Comparison of ENCODE assay signal across 1 cellular context in genomic region chr14:35821546-35822411, GRCh38.
TF ChIP-seq lines count a peak whose summit lies in the region.

No MANE protein-coding gene starts in this region.

TF ChIP-seq in HepG2, 621 proteins besides CTCF, POLR2A, EP300 and RAD21 (continued from another document and continues in another):
- no peak for TF ChIP-seq ZNF142 (CRISPR knock-in tag; IDR thresholded peaks at IDR 0.05)
- peak; percentile 49 for TF ChIP-seq JARID2 (CRISPR knock-in tag; IDR thresholded peaks at IDR 0.05; ENCODE audit: insufficient replicate concordance)
- TF ChIP-seq PTBP1 (IDR thresholded peaks at IDR 0.05; ENCODE audit: low read depth, low read length, poor library complexity, severe bottlenecking): no peak
- no peak for TF ChIP-seq SPEN (CRISPR knock-in tag; IDR thresholded peaks at IDR 0.05; ENCODE audit: low read depth)
- TF ChIP-seq TBX3 (IDR thresholded peaks at IDR 0.05; ENCODE audit: borderline replicate concordance): no peak
- TF ChIP-seq ZNF652 (CRISPR knock-in tag; IDR thresholded peaks at IDR 0.05; ENCODE audit: borderline replicate concordance, low read depth): no peak
- peak; percentile 63 for TF ChIP-seq HDAC2 (CRISPR knock-in tag; IDR thresholded peaks at IDR 0.05)
- no peak for TF ChIP-seq KDM5B (CRISPR knock-in tag; IDR thresholded peaks at IDR 0.05; ENCODE audit: borderline replicate concordance)
- TF ChIP-seq CHCHD3 (CRISPR knock-in tag; IDR thresholded peaks at IDR 0.05): no peak
- TF ChIP-seq SP5 (CRISPR knock-in tag; IDR thresholded peaks at IDR 0.05; ENCODE audit: borderline replicate concordance, low read depth): peak; percentile 55; the same call in 1 of the 2 replicates
- TF ChIP-seq GATA4 (IDR thresholded peaks at IDR 0.05; ENCODE audit: borderline replicate concordance, low read depth): no peak
- TF ChIP-seq ZNF264 (CRISPR knock-in tag; IDR thresholded peaks at IDR 0.05): peak; percentile 64; the same call in 1 of the 2 replicates
- TF ChIP-seq MAFG (CRISPR knock-in tag; IDR thresholded peaks at IDR 0.05): no peak
- peak; percentile 79; the same call in 1 of the 2 replicates for TF ChIP-seq CHD4 (IDR thresholded peaks at IDR 0.05; ENCODE audit: borderline replicate concordance, low read length)
- no peak for TF ChIP-seq ZNF784 (CRISPR knock-in tag; IDR thresholded peaks at IDR 0.05; ENCODE audit: borderline replicate concordance)
- TF ChIP-seq RARA (CRISPR knock-in tag; IDR thresholded peaks at IDR 0.05): peak; percentile 44; the same call in 1 of the 2 replicates
- peak; percentile 59 for TF ChIP-seq FOXA3 (CRISPR knock-in tag; IDR thresholded peaks at IDR 0.05)
- TF ChIP-seq ZFP36L2 (CRISPR knock-in tag; IDR thresholded peaks at IDR 0.05): peak; percentile 88; the same call in 1 of the 2 replicates
- no peak for TF ChIP-seq TSC22D2 (CRISPR knock-in tag; IDR thresholded peaks at IDR 0.05; ENCODE audit: borderline replicate concordance)
- no peak for TF ChIP-seq E2F2 (CRISPR knock-in tag; IDR thresholded peaks at IDR 0.05; ENCODE audit: borderline replicate concordance)
- TF ChIP-seq MAFF (IDR thresholded peaks at IDR 0.05; ENCODE audit: low read depth, low read length): peak; percentile 51
- no peak for TF ChIP-seq ZNF737 (CRISPR knock-in tag; IDR thresholded peaks at IDR 0.05; ENCODE audit: borderline replicate concordance)
- TF ChIP-seq ZNF446 (CRISPR knock-in tag; IDR thresholded peaks at IDR 0.05): no peak
- TF ChIP-seq ZSCAN31 (CRISPR knock-in tag; IDR thresholded peaks at IDR 0.05; ENCODE audit: low read depth): no peak
- 0 out of 2 replicates have a peak, but pooled peaks have one; percentile 9 for TF ChIP-seq WIZ (CRISPR knock-in tag; IDR thresholded peaks at IDR 0.05)
- TF ChIP-seq ZC3H13 (CRISPR knock-in tag; IDR thresholded peaks at IDR 0.05): no peak
- TF ChIP-seq NR2F1 (CRISPR knock-in tag; IDR thresholded peaks at IDR 0.05): no peak
- no peak for TF ChIP-seq POLR2G (IDR thresholded peaks at IDR 0.05; ENCODE audit: low read depth, low read length)
- TF ChIP-seq TP53 (CRISPR knock-in tag; conservative IDR thresholded peaks at IDR 0.05): 0 out of 2 replicates have a peak, but pooled peaks have one; percentile 64
- 0 out of 2 replicates have a peak, but pooled peaks have one; percentile 18 for TF ChIP-seq TEF (CRISPR knock-in tag; IDR thresholded peaks at IDR 0.05)
- TF ChIP-seq, protein P1, sequence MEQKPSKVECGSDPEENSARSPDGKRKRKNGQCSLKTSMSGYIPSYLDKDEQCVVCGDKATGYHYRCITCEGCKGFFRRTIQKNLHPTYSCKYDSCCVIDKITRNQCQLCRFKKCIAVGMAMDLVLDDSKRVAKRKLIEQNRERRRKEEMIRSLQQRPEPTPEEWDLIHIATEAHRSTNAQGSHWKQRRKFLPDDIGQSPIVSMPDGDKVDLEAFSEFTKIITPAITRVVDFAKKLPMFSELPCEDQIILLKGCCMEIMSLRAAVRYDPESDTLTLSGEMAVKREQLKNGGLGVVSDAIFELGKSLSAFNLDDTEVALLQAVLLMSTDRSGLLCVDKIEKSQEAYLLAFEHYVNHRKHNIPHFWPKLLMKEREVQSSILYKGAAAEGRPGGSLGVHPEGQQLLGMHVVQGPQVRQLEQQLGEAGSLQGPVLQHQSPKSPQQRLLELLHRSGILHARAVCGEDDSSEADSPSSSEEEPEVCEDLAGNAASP (CRISPR knock-in tag; IDR thresholded peaks at IDR 0.05; ENCODE audit: borderline replicate concordance): peak; percentile 67; the same call in 1 of the 2 replicates
- TF ChIP-seq ZNF709 (CRISPR knock-in tag; IDR thresholded peaks at IDR 0.05): no peak
- TF ChIP-seq, protein P2, sequence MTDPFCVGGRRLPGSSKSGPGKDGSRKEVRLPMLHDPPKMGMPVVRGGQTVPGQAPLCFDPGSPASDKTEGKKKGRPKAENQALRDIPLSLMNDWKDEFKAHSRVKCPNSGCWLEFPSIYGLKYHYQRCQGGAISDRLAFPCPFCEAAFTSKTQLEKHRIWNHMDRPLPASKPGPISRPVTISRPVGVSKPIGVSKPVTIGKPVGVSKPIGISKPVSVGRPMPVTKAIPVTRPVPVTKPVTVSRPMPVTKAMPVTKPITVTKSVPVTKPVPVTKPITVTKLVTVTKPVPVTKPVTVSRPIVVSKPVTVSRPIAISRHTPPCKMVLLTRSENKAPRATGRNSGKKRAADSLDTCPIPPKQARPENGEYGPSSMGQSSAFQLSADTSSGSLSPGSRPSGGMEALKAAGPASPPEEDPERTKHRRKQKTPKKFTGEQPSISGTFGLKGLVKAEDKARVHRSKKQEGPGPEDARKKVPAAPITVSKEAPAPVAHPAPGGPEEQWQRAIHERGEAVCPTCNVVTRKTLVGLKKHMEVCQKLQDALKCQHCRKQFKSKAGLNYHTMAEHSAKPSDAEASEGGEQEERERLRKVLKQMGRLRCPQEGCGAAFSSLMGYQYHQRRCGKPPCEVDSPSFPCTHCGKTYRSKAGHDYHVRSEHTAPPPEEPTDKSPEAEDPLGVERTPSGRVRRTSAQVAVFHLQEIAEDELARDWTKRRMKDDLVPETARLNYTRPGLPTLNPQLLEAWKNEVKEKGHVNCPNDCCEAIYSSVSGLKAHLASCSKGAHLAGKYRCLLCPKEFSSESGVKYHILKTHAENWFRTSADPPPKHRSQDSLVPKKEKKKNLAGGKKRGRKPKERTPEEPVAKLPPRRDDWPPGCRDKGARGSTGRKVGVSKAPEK (CRISPR knock-in tag; IDR thresholded peaks at IDR 0.05; ENCODE audit: borderline replicate concordance): no peak
- TF ChIP-seq ZNF660 (CRISPR knock-in tag; IDR thresholded peaks at IDR 0.05; ENCODE audit: borderline replicate concordance, low read depth): no peak
- peak; percentile 63; the same call in 1 of the 2 replicates for TF ChIP-seq SMAD3 (CRISPR knock-in tag; IDR thresholded peaks at IDR 0.05)
- TF ChIP-seq ZNF644 (CRISPR knock-in tag; IDR thresholded peaks at IDR 0.05; ENCODE audit: low read depth): peak; percentile 85
- TF ChIP-seq RARG (CRISPR knock-in tag; IDR thresholded peaks at IDR 0.05; ENCODE audit: low read depth): no peak
- TF ChIP-seq ZC3H4 (CRISPR knock-in tag; IDR thresholded peaks at IDR 0.05; ENCODE audit: borderline replicate concordance): no peak; the same call in 1 of the 2 replicates
- 0 out of 2 replicates have a peak, but pooled peaks have one; percentile 33 for TF ChIP-seq ZBTB33 (CRISPR knock-in tag; IDR thresholded peaks at IDR 0.05)
- no peak for TF ChIP-seq ZNF674 (CRISPR knock-in tag; IDR thresholded peaks at IDR 0.05; ENCODE audit: low read depth)
- 0 out of 2 replicates have a peak, but pooled peaks have one; percentile 48 for TF ChIP-seq SIX4 (CRISPR knock-in tag; IDR thresholded peaks at IDR 0.05)
- 0 out of 2 replicates have a peak, but pooled peaks have one; percentile 34 for TF ChIP-seq ZNF256 (CRISPR knock-in tag; conservative IDR thresholded peaks at IDR 0.05)
- no peak for TF ChIP-seq ZNF703 (CRISPR knock-in tag; IDR thresholded peaks at IDR 0.05; ENCODE audit: borderline replicate concordance)
- no peak for TF ChIP-seq KLF15 (CRISPR knock-in tag; IDR thresholded peaks at IDR 0.05; ENCODE audit: borderline replicate concordance)
- no peak for TF ChIP-seq ZNF501 (CRISPR knock-in tag; IDR thresholded peaks at IDR 0.05)
- no peak for TF ChIP-seq KMT2B (CRISPR knock-in tag; IDR thresholded peaks at IDR 0.05)
- no peak for TF ChIP-seq PLRG1 (conservative IDR thresholded peaks at IDR 0.05)
- 0 out of 2 replicates have a peak, but pooled peaks have one; percentile 82 for TF ChIP-seq ZSCAN30 (CRISPR knock-in tag; IDR thresholded peaks at IDR 0.05)
- TF ChIP-seq BORCS8-MEF2B (CRISPR knock-in tag; IDR thresholded peaks at IDR 0.05): no peak
- TF ChIP-seq, protein P3, sequence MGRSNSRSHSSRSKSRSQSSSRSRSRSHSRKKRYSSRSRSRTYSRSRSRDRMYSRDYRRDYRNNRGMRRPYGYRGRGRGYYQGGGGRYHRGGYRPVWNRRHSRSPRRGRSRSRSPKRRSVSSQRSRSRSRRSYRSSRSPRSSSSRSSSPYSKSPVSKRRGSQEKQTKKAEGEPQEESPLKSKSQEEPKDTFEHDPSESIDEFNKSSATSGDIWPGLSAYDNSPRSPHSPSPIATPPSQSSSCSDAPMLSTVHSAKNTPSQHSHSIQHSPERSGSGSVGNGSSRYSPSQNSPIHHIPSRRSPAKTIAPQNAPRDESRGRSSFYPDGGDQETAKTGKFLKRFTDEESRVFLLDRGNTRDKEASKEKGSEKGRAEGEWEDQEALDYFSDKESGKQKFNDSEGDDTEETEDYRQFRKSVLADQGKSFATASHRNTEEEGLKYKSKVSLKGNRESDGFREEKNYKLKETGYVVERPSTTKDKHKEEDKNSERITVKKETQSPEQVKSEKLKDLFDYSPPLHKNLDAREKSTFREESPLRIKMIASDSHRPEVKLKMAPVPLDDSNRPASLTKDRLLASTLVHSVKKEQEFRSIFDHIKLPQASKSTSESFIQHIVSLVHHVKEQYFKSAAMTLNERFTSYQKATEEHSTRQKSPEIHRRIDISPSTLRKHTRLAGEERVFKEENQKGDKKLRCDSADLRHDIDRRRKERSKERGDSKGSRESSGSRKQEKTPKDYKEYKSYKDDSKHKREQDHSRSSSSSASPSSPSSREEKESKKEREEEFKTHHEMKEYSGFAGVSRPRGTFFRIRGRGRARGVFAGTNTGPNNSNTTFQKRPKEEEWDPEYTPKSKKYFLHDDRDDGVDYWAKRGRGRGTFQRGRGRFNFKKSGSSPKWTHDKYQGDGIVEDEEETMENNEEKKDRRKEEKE (IDR thresholded peaks at IDR 0.05): no peak
- peak; percentile 61; the same call in 1 of the 2 replicates for TF ChIP-seq ZNF510 (CRISPR knock-in tag; IDR thresholded peaks at IDR 0.05; ENCODE audit: low read depth)
- TF ChIP-seq TRIM24 (CRISPR knock-in tag; IDR thresholded peaks at IDR 0.05): no peak
- TF ChIP-seq HOXA3 (CRISPR knock-in tag; IDR thresholded peaks at IDR 0.05): peak; percentile 50
